Comparison of ENCODE assay signal across 14 cellular contexts in genomic region chr3:127790009-127790533, GRCh38. TPM values are rescaled to one million over a fixed set of nuclear protein-coding genes. Genes with fewer than 3 reads are reported as not detected.
A peak's percentile ranks its signal among the peaks of the same experiment; 100 is the strongest.
DNase-seq lines count a peak whose midpoint lies in the region; ATAC-seq and TF ChIP-seq lines count a peak whose summit lies in the region.
"Had no signal": no experiment of that assay in that cellular context is flagged by ENCODE, and none has a peak within 500 bp of the region (broad histone marks: within the 10 kb centered on the region; RNA-seq: fewer than 3 reads in every experiment).

No MANE protein-coding gene starts in this region.

- H3K27me3 ChIP-seq in gastroesophageal sphincter (no peaks in the 10 kb centered on the region), smooth muscle cell (ENCODE audit: low read depth) (no peaks in the 10 kb centered on the region)

- H3K9ac ChIP-seq in smooth muscle cell (ENCODE audit: low read depth), result no peak overlapping the region

- H3K36me3 ChIP-seq in HEK293 (ENCODE audit: control insufficient read depth in 2 of 2, insufficient read depth in 1 of 2, low read length in 2 of 2) (no peaks in the 10 kb centered on the region), gastroesophageal sphincter (peaks cover 0 to 8% of the 10 kb centered on the region in 2 donors), smooth muscle cell (ENCODE audit: low read depth) (no peaks in the 10 kb centered on the region)

- TF ChIP-seq CTCF in HEK293 (tag by site-specific recombination; IDR thresholded peaks at IDR 0.05) (no peak), gastroesophageal sphincter (IDR thresholded peaks at IDR 0.05) (no peak), smooth muscle cell (IDR thresholded peaks at IDR 0.05; ENCODE audit: borderline replicate concordance, insufficient read depth, poor library complexity, severe bottlenecking) (no peak)

- WGBS in gastroesophageal sphincter (ENCODE audit: low coverage in 1 of 2), 2 donors, result 78 to 85% methylated on average over 5 to 8 of the region's 9 CpGs
- WGBS in smooth muscle cell (ENCODE audit: low lambda C conversion rate), result 89% methylated on average over 9 of the region's 9 CpGs

- no peak overlapping the region for H2AFZ ChIP-seq in smooth muscle cell (ENCODE audit: low read depth)

- peak; percentile 14 for DNase-seq in NCI-H2171 (lab: John Stamatoyannopoulos, UW)
- no peak for DNase-seq in smooth muscle cell (lab: John Stamatoyannopoulos, UW; ENCODE audit: unreplicated experiment)
- DNase-seq in NCI-H128 (lab: John Stamatoyannopoulos, UW; ENCODE audit: unreplicated experiment), result no peak
- DNase-seq in DMS153 treated with DMSO at 0.1 percent for 48 hours (lab: John Stamatoyannopoulos, UW; ENCODE audit: unreplicated experiment), result no peak
- DNase-seq: activated CD8-positive, alpha-beta T cell treated with anti-CD3 and anti-CD28 coated beads for 36 hours; C1 segment of cervical spinal cord; DMS79 treated with DMSO at 0.1 percent for 48 hours; effector CD4-positive, alpha-beta T cell; H7; lower lobe of right lung; stimulated activated CD4-positive, alpha-beta T cell treated with anti-CD3 and anti-CD28 coated beads, Interleukin-12 subunit alpha, Interleukin-12 subunit beta, amount 100 ng/mL, for 4 hours had no signal

- H3K4me3 ChIP-seq in HEK293 (ENCODE audit: low read depth, low read length), result no peak overlapping the region
- no peak overlapping the region for H3K4me3 ChIP-seq in gastroesophageal sphincter
- no peak overlapping the region for H3K4me3 ChIP-seq in smooth muscle cell
- H3K4me3 ChIP-seq: lower lobe of right lung had no signal

- H3K4me2 ChIP-seq in smooth muscle cell, result no peak overlapping the region

- ATAC-seq in gastroesophageal sphincter, result no peak
- no peak for ATAC-seq in GM18861 (IDR thresholded peaks at IDR 0.05; ENCODE audit: unreplicated experiment)

- CTCF ChIA-PET in HEK293 (lab: Yijun Ruan, JAX), result interaction anchor here (0.8 to 1.4 kb wide), 5 partner anchors 24 to 169 kb away, joined by 3 to 6 read pairs (median 3); no protein-coding TSS in a partner anchor

- TF ChIP-seq EP300 in gastroesophageal sphincter (IDR thresholded peaks at IDR 0.05), result no peak

- 0 out of 2 replicates have a peak, but pooled peaks cover 3% of the 10 kb centered on the region for H3K4me1 ChIP-seq in HEK293 (ENCODE audit: control insufficient read depth, insufficient read depth, low read length)
- H3K4me1 ChIP-seq in gastroesophageal sphincter, result peaks cover 8 to 88% (median 71%) of the 10 kb centered on the region in 3 donors
- H3K4me1 ChIP-seq in smooth muscle cell (ENCODE audit: low read depth), result peaks cover 20% of the 10 kb centered on the region

- H3K9me3 ChIP-seq in HEK293 (ENCODE audit: control insufficient read depth, insufficient read depth, low read depth, low read length) (no peaks in the 10 kb centered on the region), gastroesophageal sphincter (no peaks in the 10 kb centered on the region), smooth muscle cell (replicated peaks; ENCODE audit: low read depth) (no peaks in the 10 kb centered on the region)
- H3K9me3 ChIP-seq: lower lobe of right lung had no signal

- no peaks in the 10 kb centered on the region for H3K79me2 ChIP-seq in smooth muscle cell (ENCODE audit: low read depth)

- no peak for TF ChIP-seq POLR2A in gastroesophageal sphincter (IDR thresholded peaks at IDR 0.05)

- no peaks in the 10 kb centered on the region for H4K20me1 ChIP-seq in smooth muscle cell (ENCODE audit: low read depth)

- POLR2A ChIA-PET in HEK293 (lab: Yijun Ruan, JAX), result interaction anchor here (1.1 kb wide), 1 partner anchor 33 kb away, joined by 4 read pairs; the partner anchor contains the start of gene MGLL

- H3K27ac ChIP-seq in HEK293 (ENCODE audit: extremely low read depth, low read depth, low read length) (no peak overlapping the region), gastroesophageal sphincter (peak overlapping the region in 3 of 4 donors; percentile 78 to 88 (median 80)), smooth muscle cell (ENCODE audit: low read depth) (peak overlapping the region; percentile 56)
- H3K27ac ChIP-seq: lower lobe of right lung had no signal

- H3F3A ChIP-seq in smooth muscle cell (ENCODE audit: low read depth), result peaks cover 18% of the 10 kb centered on the region

TF ChIP-seq in HEK293, 187 proteins besides CTCF, POLR2A, EP300 and RAD21:
- TF ChIP-seq ZNF174 (tag by site-specific recombination; IDR thresholded peaks at IDR 0.05) (no peak), ZNF292 (tag by site-specific recombination; IDR thresholded peaks at IDR 0.05; ENCODE audit: borderline replicate concordance, low read depth) (no peak), ZBTB6 (tag by site-specific recombination; IDR thresholded peaks at IDR 0.05) (0 out of 2 replicates have a peak, but pooled peaks have one; percentile 11), ZNF621 (tag by site-specific recombination; IDR thresholded peaks at IDR 0.05) (no peak), ZNF184 (tag by site-specific recombination; IDR thresholded peaks at IDR 0.05) (no peak), ZNF560 (tag by site-specific recombination; IDR thresholded peaks at IDR 0.05; ENCODE audit: borderline replicate concordance) (no peak), ZBTB20 (tag by site-specific recombination; IDR thresholded peaks at IDR 0.05) (peak; percentile 16; the same call in 1 of the 2 replicates), ZNF341 (tag by site-specific recombination; IDR thresholded peaks at IDR 0.05; ENCODE audit: low read depth) (no peak), ZBTB17 (tag by site-specific recombination; IDR thresholded peaks at IDR 0.05) (no peak), ZFHX2 (tag by site-specific recombination; conservative IDR thresholded peaks at IDR 0.05) (no peak), ZNF391 (tag by site-specific recombination; IDR thresholded peaks at IDR 0.05; ENCODE audit: borderline replicate concordance, low read depth) (no peak), ZNF366 (tag by site-specific recombination; conservative IDR thresholded peaks at IDR 0.05) (0 out of 2 replicates have a peak, but pooled peaks have one; percentile 11), ZNF514 (tag by site-specific recombination; IDR thresholded peaks at IDR 0.05) (no peak), ZBTB10 (tag by site-specific recombination; IDR thresholded peaks at IDR 0.05) (peak; percentile 18; the same call in 1 of the 2 replicates), ZNF274 (IDR thresholded peaks at IDR 0.05; ENCODE audit: low read length) (no peak), ZNF274 (tag by site-specific recombination; IDR thresholded peaks at IDR 0.05; ENCODE audit: borderline replicate concordance) (no peak), HOXA7 (CRISPR knock-in tag; IDR thresholded peaks at IDR 0.05; ENCODE audit: borderline replicate concordance) (no peak), ZNF629 (tag by site-specific recombination; IDR thresholded peaks at IDR 0.05) (peak; percentile 34; the same call in 1 of the 2 replicates), MZF1 (tag by site-specific recombination; IDR thresholded peaks at IDR 0.05; ENCODE audit: borderline replicate concordance) (no peak)
TF ChIP-seq in HEK293: peak in this region for 5.

RNA-seq across cellular contexts. Expression of gene MGLL, which starts 32.2 kb away (rescaled TPM):
- total RNA-seq in gastroesophageal sphincter (100 to 1,000 TPM in 1 of 4 donors, 10 to 100 TPM in 3; 39.2 to 171 (median 55.8) TPM), smooth muscle cell (4.4 and 13.6 TPM in 2 replicates)
- 22.5 and 37.3 TPM in 2 replicates for polyA plus RNA-seq in smooth muscle cell
